In the genomic region with DNA sequence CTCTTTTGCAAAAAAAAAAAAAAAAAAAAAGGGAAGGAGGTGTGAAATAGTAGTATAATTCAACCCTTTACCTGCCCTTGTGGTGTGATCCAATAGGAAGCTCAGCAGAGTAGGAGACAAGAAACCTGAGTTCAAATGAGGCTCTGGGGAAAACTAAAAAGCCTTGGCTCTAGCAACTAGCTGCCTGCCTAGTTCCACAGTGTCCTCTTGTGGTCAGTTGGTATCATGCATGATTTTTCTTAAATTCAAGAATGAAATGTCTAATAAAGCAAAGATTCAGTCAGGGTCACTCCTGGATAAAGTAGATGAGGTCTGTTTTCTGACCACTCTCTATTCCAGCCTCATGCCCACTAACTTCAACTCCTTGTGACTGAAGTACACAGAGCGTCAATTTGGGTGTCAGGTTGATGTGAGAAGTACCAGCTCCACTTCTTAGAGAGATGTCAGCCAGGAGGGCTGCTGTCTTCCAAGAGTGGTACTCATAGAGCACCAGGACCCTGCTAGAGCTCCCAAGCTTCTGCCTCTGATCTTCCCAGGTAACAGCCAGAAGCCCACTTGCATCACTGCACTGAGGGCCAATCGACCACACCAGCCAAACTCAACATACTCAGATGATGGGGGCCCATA, we compare ENCODE assay signal across 9 cellular contexts. TPM values are rescaled to one million over a fixed set of nuclear protein-coding genes. Genes with fewer than 3 reads are reported as not detected.
DNase-seq lines count a peak whose midpoint lies in the region; ATAC-seq, FAIRE-seq and TF ChIP-seq lines count a peak whose summit lies in the region.
"Had no signal": no experiment of that assay in that cellular context is flagged by ENCODE, and none has a peak within 500 bp of the region (broad histone marks: within the 10 kb centered on the region; RNA-seq: fewer than 3 reads in every experiment).

No MANE protein-coding gene starts in this region.

- intact Hi-C loops in colonic mucosa (cut with DNase I) = loop anchor here (5.0 to 10.0 kb wide), 2 partner anchors 272 to 735 kb away; no protein-coding TSS in a partner anchor
- intact Hi-C loops in activated T-helper 1 cell treated with anti-CD3 and anti-CD28 coated beads, Interleukin-12 subunit alpha, Interleukin-12 subunit beta, Interleukin-2, Interleukin-4 antibody, amounts not matched to agents 30 ng/mL and 10 ng/mL and 1 ng/mL, durations not matched to agents 14 hours and 24 hours and 36 hours (cut with micrococcal nuclease) = loop anchor here (5.0 kb wide), 1 partner anchor 737 kb away; no protein-coding TSS in a partner anchor

- ATAC-seq in HG03571 (IDR thresholded peaks at IDR 0.05; ENCODE audit: unreplicated experiment) = no peak

- H3K4me3 ChIP-seq in colonic mucosa = no peak overlapping the region
- no peak overlapping the region for H3K4me3 ChIP-seq in neural cell (ENCODE audit: low read length)

- H3K36me3 ChIP-seq in colonic mucosa (no peaks in the 10 kb centered on the region), neural cell (ENCODE audit: insufficient read depth, low read length) (no peaks in the 10 kb centered on the region)

- no peaks in the 10 kb centered on the region for H3K27me3 ChIP-seq in colonic mucosa
- no peaks in the 10 kb centered on the region for H3K27me3 ChIP-seq in neural cell (ENCODE audit: insufficient read depth, low read depth, low read length)

- H3K9ac ChIP-seq in colonic mucosa (ENCODE audit: low read depth in 2 of 2, low read length in 2 of 2) (no peak overlapping the region), neural cell (ENCODE audit: low read length) (no peak overlapping the region)

- H3K9me3 ChIP-seq in colonic mucosa (no peaks in the 10 kb centered on the region), neural cell (ENCODE audit: low read length) (no peaks in the 10 kb centered on the region)

- H3K36me3 Mint-ChIP-seq in activated T-helper 1 cell treated with anti-CD3 and anti-CD28 coated beads, Interleukin-12 subunit alpha, Interleukin-12 subunit beta, Interleukin-2, Interleukin-4 antibody, amounts not matched to agents 30 ng/mL and 10 ng/mL and 1 ng/mL, durations not matched to agents 14 hours and 24 hours and 36 hours (ENCODE audit: low read depth) = no peaks in the 10 kb centered on the region
- H3K36me3 Mint-ChIP-seq: CD4-positive, CD25-positive, alpha-beta regulatory T cell had no signal

- peaks cover 8% of the 10 kb centered on the region for H3K4me1 Mint-ChIP-seq in activated T-helper 1 cell treated with anti-CD3 and anti-CD28 coated beads, Interleukin-12 subunit alpha, Interleukin-12 subunit beta, Interleukin-2, Interleukin-4 antibody, amounts not matched to agents 30 ng/mL and 10 ng/mL and 1 ng/mL, durations not matched to agents 14 hours and 24 hours and 36 hours (ENCODE audit: low read depth)

- H3K27ac ChIP-seq in colonic mucosa (no peak overlapping the region), neural cell (ENCODE audit: low read length) (no peak overlapping the region)

- H3K9me2 ChIP-seq in neural cell (ENCODE audit: insufficient read depth, low read length) = no peaks in the 10 kb centered on the region

- no peaks in the 10 kb centered on the region for H3K79me2 ChIP-seq in neural cell (replicated peaks; ENCODE audit: insufficient read depth, low read length)

- H3K27ac Mint-ChIP-seq in activated T-helper 1 cell treated with anti-CD3 and anti-CD28 coated beads, Interleukin-12 subunit alpha, Interleukin-12 subunit beta, Interleukin-2, Interleukin-4 antibody, amounts not matched to agents 30 ng/mL and 10 ng/mL and 1 ng/mL, durations not matched to agents 14 hours and 24 hours and 36 hours = no peak overlapping the region

- H4K20me1 ChIP-seq in neural cell (ENCODE audit: insufficient read depth) = no peaks in the 10 kb centered on the region

- no peak for FAIRE-seq in HTR-8/SVneo (lab: Jason Lieb, UNC)

- H3K27me3 Mint-ChIP-seq in activated T-helper 1 cell treated with anti-CD3 and anti-CD28 coated beads, Interleukin-12 subunit alpha, Interleukin-12 subunit beta, Interleukin-2, Interleukin-4 antibody, amounts not matched to agents 30 ng/mL and 10 ng/mL and 1 ng/mL, durations not matched to agents 14 hours and 24 hours and 36 hours (ENCODE audit: insufficient read depth) = peaks cover 4% of the 10 kb centered on the region

- no peaks in the 10 kb centered on the region for H3K9me3 Mint-ChIP-seq in activated T-helper 1 cell treated with anti-CD3 and anti-CD28 coated beads, Interleukin-12 subunit alpha, Interleukin-12 subunit beta, Interleukin-2, Interleukin-4 antibody, amounts not matched to agents 30 ng/mL and 10 ng/mL and 1 ng/mL, durations not matched to agents 14 hours and 24 hours and 36 hours
- H3K9me3 Mint-ChIP-seq: CD4-positive, CD25-positive, alpha-beta regulatory T cell had no signal

- no peaks in the 10 kb centered on the region for H3K4me1 ChIP-seq in colonic mucosa

- no peak for TF ChIP-seq EP300 in neural cell (conservative IDR thresholded peaks at IDR 0.05; ENCODE audit: poor library complexity, severe bottlenecking)

- TF ChIP-seq RAD21 in neural cell (conservative IDR thresholded peaks at IDR 0.05) = peak; percentile 79

- no peak overlapping the region for H3K4me2 ChIP-seq in neural cell (ENCODE audit: low read length)

- H3K4me3 Mint-ChIP-seq in activated T-helper 1 cell treated with anti-CD3 and anti-CD28 coated beads, Interleukin-12 subunit alpha, Interleukin-12 subunit beta, Interleukin-2, Interleukin-4 antibody, amounts not matched to agents 30 ng/mL and 10 ng/mL and 1 ng/mL, durations not matched to agents 14 hours and 24 hours and 36 hours = no peak overlapping the region
- H3K4me3 Mint-ChIP-seq: CD4-positive, CD25-positive, alpha-beta regulatory T cell had no signal

- DNase-seq in NCI-H524 (lab: John Stamatoyannopoulos, UW) = peak; percentile 12 to 47
- DNase-seq in NCI-H524 treated with DMSO at 0.1 percent for 48 hours (lab: John Stamatoyannopoulos, UW) = no peak
- peak; percentile 54 for DNase-seq in HTR-8/SVneo (ENCODE audit: insufficient read length, low spot score)
- DNase-seq in NOMO-1 treated with dmso at 0.1 percent for 144 hours (lab: John Stamatoyannopoulos, UW; ENCODE audit: unreplicated experiment) = peak; percentile 14
- peak; percentile 26 for DNase-seq in colonic mucosa
- DNase-seq in activated T-helper 1 cell treated with anti-CD3 and anti-CD28 coated beads, Interleukin-12 subunit alpha, Interleukin-12 subunit beta, Interleukin-2, Interleukin-4 antibody, amounts not matched to agents 30 ng/mL and 10 ng/mL and 1 ng/mL, durations not matched to agents 14 hours and 24 hours and 36 hours (ENCODE audit: low spot score) = no peak

- no peaks in the 10 kb centered on the region for H3F3A ChIP-seq in neural cell (ENCODE audit: insufficient read depth, low read length, poor library complexity, severe bottlenecking)

- TF ChIP-seq CTCF in colonic mucosa (IDR thresholded peaks at IDR 0.05) = peak; percentile 81
- TF ChIP-seq CTCF in neural cell (IDR thresholded peaks at IDR 0.05; ENCODE audit: poor library complexity, severe bottlenecking) = peak; percentile 80

- no peak overlapping the region for H2AFZ ChIP-seq in neural cell (ENCODE audit: low read depth, low read length)

TF ChIP-seq in neural cell, 6 proteins besides CTCF, POLR2A, EP300 and RAD21:
- TF ChIP-seq TAF1 (IDR thresholded peaks at IDR 0.05; ENCODE audit: low read depth) (no peak), SMC3 (conservative IDR thresholded peaks at IDR 0.05; ENCODE audit: poor library complexity) (peak; percentile 77)

RNA-seq across cellular contexts. Expression of a gene that starts 10.5 kb away (rescaled TPM):
- total RNA-seq in colonic mucosa = 10 to 100 TPM; 42.7 to 64.3 TPM
- 90.5 and 100 TPM in 2 replicates for polyA plus RNA-seq in neural cell
- polyA minus RNA-seq in neural cell = 37.7 and 39.0 TPM in 2 replicates
- 79.6 and 84.3 TPM in 2 replicates for total RNA-seq in activated T-helper 1 cell treated with anti-CD3 and anti-CD28 coated beads, Interleukin-12 subunit alpha, Interleukin-12 subunit beta, Interleukin-2, Interleukin-4 antibody, amounts not matched to agents 30 ng/mL and 10 ng/mL and 1 ng/mL, durations not matched to agents 14 hours and 24 hours and 36 hours

RNA-seq across cellular contexts. Expression of a gene that starts 15.6 kb away (rescaled TPM):
- 10 to 100 TPM; 86.1 to 97.3 TPM for total RNA-seq in colonic mucosa
- polyA plus RNA-seq in neural cell = 47.2 and 63.2 TPM in 2 replicates
- polyA minus RNA-seq in neural cell = 85.7 and 94.6 TPM in 2 replicates
- total RNA-seq in activated T-helper 1 cell treated with anti-CD3 and anti-CD28 coated beads, Interleukin-12 subunit alpha, Interleukin-12 subunit beta, Interleukin-2, Interleukin-4 antibody, amounts not matched to agents 30 ng/mL and 10 ng/mL and 1 ng/mL, durations not matched to agents 14 hours and 24 hours and 36 hours = 46.7 and 50.6 TPM in 2 replicates

Comparison
In these comparisons a context has a peak if more than half of its experiments do, and no peak if none do; other contexts are left out.
1. DNase-seq: peak in NCI-H524 (2 of 2), HTR-8/SVneo (single experiment), NOMO-1 treated with dmso at 0.1 percent for 144 hours (single experiment) and colonic mucosa (single experiment); none in NCI-H524 treated with DMSO at 0.1 percent for 48 hours (single experiment) and activated T-helper 1 cell treated with anti-CD3 and anti-CD28 coated beads, Interleukin-12 subunit alpha, Interleukin-12 subunit beta, Interleukin-2, Interleukin-4 antibody, amounts not matched to agents 30 ng/mL and 10 ng/mL and 1 ng/mL, durations not matched to agents 14 hours and 24 hours and 36 hours (single experiment).